In the genomic region with DNA sequence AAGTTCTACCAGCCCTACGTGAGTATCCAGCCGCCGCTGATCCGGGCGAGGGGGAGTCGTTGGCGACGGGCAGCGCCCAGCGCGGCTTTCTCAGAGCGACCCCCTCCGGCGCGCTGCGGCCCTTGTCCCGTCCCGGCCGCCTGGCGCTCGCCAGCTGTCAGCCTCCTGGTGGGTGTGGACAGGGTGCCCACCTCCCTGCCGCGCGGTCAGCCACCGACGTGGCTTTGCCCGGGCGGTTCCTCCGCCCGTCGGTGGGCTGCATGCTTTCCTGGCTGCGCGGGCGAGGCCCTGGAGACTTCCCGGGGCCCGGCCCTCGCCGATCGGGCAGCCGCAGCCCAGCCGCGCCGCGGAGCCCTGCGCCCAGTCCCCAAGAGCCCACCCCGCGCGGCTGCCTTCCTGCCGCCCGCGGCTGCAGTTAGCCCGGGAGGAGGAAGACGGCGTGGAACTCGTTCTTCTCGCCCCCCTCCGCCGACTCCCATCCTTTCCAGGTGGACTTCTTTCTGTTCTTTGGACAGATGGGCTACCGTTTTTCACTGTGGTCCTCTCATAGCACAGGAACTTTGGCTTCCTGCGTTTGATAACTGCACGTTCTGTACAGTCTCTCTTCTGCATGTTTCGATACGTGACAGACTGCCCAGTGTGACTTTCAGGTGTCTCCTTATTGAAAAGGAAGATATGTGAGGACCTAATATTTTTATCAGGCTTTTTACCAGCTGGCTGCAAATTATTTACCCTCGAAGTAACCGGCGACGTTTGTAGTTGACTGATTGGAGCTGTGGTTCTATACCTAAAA, we compare ENCODE assay signal across 8 cellular contexts. TPM values are rescaled to one million over a fixed set of nuclear protein-coding genes. Genes with fewer than 3 reads are reported as not detected.
DNase-seq lines count a peak whose midpoint lies in the region; ATAC-seq and TF ChIP-seq lines count a peak whose summit lies in the region.

No MANE protein-coding gene starts in this region.

- H3K4me3 Mint-ChIP-seq in activated naive CD4-positive, alpha-beta T cell treated with anti-CD3 and anti-CD28 coated beads, Interleukin-2, amount 50 U/mL, for 24 hours: peak overlapping the region; percentile 98
- peak overlapping the region; percentile 98 for H3K4me3 Mint-ChIP-seq in osteocyte (ENCODE audit: unreplicated experiment)

- H3K27me3 Mint-ChIP-seq in activated naive CD4-positive, alpha-beta T cell treated with anti-CD3 and anti-CD28 coated beads, Interleukin-2, amount 50 U/mL, for 24 hours: no peaks in the 10 kb centered on the region
- no peaks in the 10 kb centered on the region for H3K27me3 Mint-ChIP-seq in osteocyte (ENCODE audit: unreplicated experiment)

- peak overlapping the region; percentile 93 for H3K27ac Mint-ChIP-seq in activated naive CD4-positive, alpha-beta T cell treated with anti-CD3 and anti-CD28 coated beads, Interleukin-2, amount 50 U/mL, for 24 hours
- peak overlapping the region; percentile 89 for H3K27ac Mint-ChIP-seq in osteocyte (ENCODE audit: unreplicated experiment)

- DNase-seq in COLO668 (lab: John Stamatoyannopoulos, UW; ENCODE audit: unreplicated experiment) (peak; percentile 79), NCI-H526 treated with DMSO at 0.1 percent for 48 hours (lab: John Stamatoyannopoulos, UW) (peak; percentile 34), head of caudate nucleus (peak in 29 of 42 donors; percentile 10 to 65 (median 33)), osteocyte (ENCODE audit: extremely low spot score, unreplicated experiment) (no peak), KG1 (lab: John Stamatoyannopoulos, UW) (no peak)

- ATAC-seq in GM18873 (IDR thresholded peaks at IDR 0.05; ENCODE audit: low FRiP score, unreplicated experiment) (peak; percentile 25), HG03066 (IDR thresholded peaks at IDR 0.05; ENCODE audit: low read depth, unreplicated experiment) (peak; percentile 31)

- TF ChIP-seq CTCF in osteocyte (IDR thresholded peaks at IDR 0.05): peak; percentile 41

- H3K4me1 Mint-ChIP-seq in activated naive CD4-positive, alpha-beta T cell treated with anti-CD3 and anti-CD28 coated beads, Interleukin-2, amount 50 U/mL, for 24 hours: peaks cover 58% of the 10 kb centered on the region
- H3K4me1 Mint-ChIP-seq in osteocyte (ENCODE audit: unreplicated experiment): peaks cover 57% of the 10 kb centered on the region

- intact Hi-C loops in head of caudate nucleus (cut with DNase I): loop anchor here (5.0 to 10.0 kb wide), 2 partner anchors 215 to 537 kb away; a partner anchor contains a TSS

- peaks cover 4% of the 10 kb centered on the region for H3K36me3 Mint-ChIP-seq in activated naive CD4-positive, alpha-beta T cell treated with anti-CD3 and anti-CD28 coated beads, Interleukin-2, amount 50 U/mL, for 24 hours
- H3K36me3 Mint-ChIP-seq in osteocyte (ENCODE audit: unreplicated experiment): peaks cover 6% of the 10 kb centered on the region

- no peaks in the 10 kb centered on the region for H3K9me3 Mint-ChIP-seq in activated naive CD4-positive, alpha-beta T cell treated with anti-CD3 and anti-CD28 coated beads, Interleukin-2, amount 50 U/mL, for 24 hours
- H3K9me3 Mint-ChIP-seq in osteocyte (ENCODE audit: unreplicated experiment): no peaks in the 10 kb centered on the region

RNA-seq across cellular contexts. Expression of a gene that starts 0.6 kb away (rescaled TPM):
- 97.6 and 102 TPM in 2 replicates for total RNA-seq in osteocyte

RNA-seq across cellular contexts. Expression of a gene that starts 0.9 kb away (rescaled TPM):
- total RNA-seq in osteocyte: 51.2 and 52.4 TPM in 2 replicates

RNA-seq across cellular contexts. Expression of a gene that starts 25.8 kb away (rescaled TPM):
- total RNA-seq in osteocyte: 6.6 and 6.9 TPM in 2 replicates

Comparison
In these comparisons a context has a peak if more than half of its experiments do, and no peak if none do; other contexts are left out.
1. DNase-seq: peak in COLO668 (single experiment), NCI-H526 treated with DMSO at 0.1 percent for 48 hours (single experiment) and head of caudate nucleus (29 of 42); none in osteocyte (single experiment) and KG1 (single experiment).